8 cellular contexts compared by ENCODE assay signal in genomic region chr6:11496152-11497060, GRCh38. TPM values are rescaled to one million over a fixed set of nuclear protein-coding genes. Genes with fewer than 3 reads are reported as not detected.
DNase-seq lines count a peak whose midpoint lies in the region; FAIRE-seq and TF ChIP-seq lines count a peak whose summit lies in the region.

No MANE protein-coding gene starts in this region.

- peak; percentile 96 for TF ChIP-seq CTCF in Loucy (conservative IDR thresholded peaks at IDR 0.05; ENCODE audit: low read length)

- H3K9me3 ChIP-seq in Loucy (ENCODE audit: insufficient read depth, low read depth, low read length), result no peaks in the 10 kb centered on the region

- DNase-seq in ELF-1 (ENCODE audit: low read depth, low spot score) (peak; percentile 81), H54 (ENCODE audit: insufficient read length, low spot score) (peak; percentile 42), SIG-M5 (lab: John Stamatoyannopoulos, UW) (peak; percentile 51), glomerular endothelial cell (ENCODE audit: extremely low read depth, low read depth, low spot score) (peak; percentile 89), pons (ENCODE audit: low spot score) (peak; percentile 93), urothelium cell line (ENCODE audit: low spot score) (peak; percentile 69)
- DNase-seq in activated gamma-delta T cell treated with anti-CD3 and anti-CD28 coated beads, Interleukin-2, amount 50 U/mL, for 16 hours (ENCODE audit: low read depth), result peak; percentile 50

- H3K79me2 ChIP-seq in Loucy (ENCODE audit: insufficient read depth, low read length), result no peaks in the 10 kb centered on the region

- no peak for TF ChIP-seq POLR2A in H54 (IDR thresholded peaks at IDR 0.05; ENCODE audit: low read depth, low read length)

- no peaks in the 10 kb centered on the region for H3K27me3 ChIP-seq in Loucy (ENCODE audit: insufficient read depth, low read length, poor library complexity, severe bottlenecking)

- no peaks in the 10 kb centered on the region for H3F3A ChIP-seq in Loucy (ENCODE audit: low read depth)

- no peak overlapping the region for H3K4me3 ChIP-seq in Loucy (ENCODE audit: low read length, poor library complexity, severe bottlenecking)

- no peaks in the 10 kb centered on the region for H3K36me3 ChIP-seq in Loucy (ENCODE audit: insufficient read depth, low read length)

- H2AFZ ChIP-seq in Loucy (ENCODE audit: low read length), result peak overlapping the region; percentile 76

- FAIRE-seq in H54 (lab: Jason Lieb, UNC), result no peak
- FAIRE-seq in urothelium cell line (lab: Jason Lieb, UNC), result no peak

- H3K4me1 ChIP-seq in Loucy (ENCODE audit: insufficient read depth, low read length, poor library complexity, severe bottlenecking), result peaks cover 9% of the 10 kb centered on the region

- H3K9ac ChIP-seq in Loucy (ENCODE audit: low read depth, low read length, poor library complexity, severe bottlenecking), result peak overlapping the region; percentile 3

- peak overlapping the region; percentile 6 for H3K4me2 ChIP-seq in Loucy (ENCODE audit: low read depth, low read length, poor library complexity, severe bottlenecking)

- H4K20me1 ChIP-seq in Loucy (ENCODE audit: insufficient read depth, low read length, poor library complexity, severe bottlenecking), result no peaks in the 10 kb centered on the region

- H3K9me2 ChIP-seq in Loucy (replicated peaks; ENCODE audit: low read depth, low read length), result no peaks in the 10 kb centered on the region

RNA-seq across cellular contexts. Expression of gene TMEM170B, which starts 41.1 kb away (rescaled TPM):
- 2.5 and 2.7 TPM in 2 replicates for total RNA-seq in glomerular endothelial cell

Comparison
In these comparisons a context has a peak if more than half of its experiments do, and no peak if none do; other contexts are left out.
1. DNase-seq: peak in every context shown above with its lines; median percentile 93 in pons; 89 in glomerular endothelial cell; 81 in ELF-1; 69 in urothelium cell line; 51 in SIG-M5; 50 in activated gamma-delta T cell treated with anti-CD3 and anti-CD28 coated beads, Interleukin-2, amount 50 U/mL, for 16 hours; 42 in H54.